Comparison of ENCODE assay signal across 21 cellular contexts in the genomic region with DNA sequence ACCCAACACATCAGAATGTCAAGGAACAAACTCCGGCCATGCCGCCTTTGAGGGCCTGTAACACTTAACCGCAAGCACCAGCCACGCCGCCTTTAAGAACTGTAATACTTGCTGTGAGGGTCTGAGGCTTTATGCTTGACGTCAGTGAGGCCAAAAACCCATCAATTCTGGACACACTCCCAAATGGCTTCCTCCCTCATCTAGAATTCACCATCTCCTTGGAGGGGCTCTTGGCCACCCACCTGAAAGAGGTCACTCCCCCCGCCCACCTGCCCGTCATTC. TPM values are rescaled to one million over a fixed set of nuclear protein-coding genes. Genes with fewer than 3 reads are reported as not detected.
DNase-seq lines count a peak whose midpoint lies in the region; ATAC-seq, FAIRE-seq and TF ChIP-seq lines count a peak whose summit lies in the region.
"Had no signal": no experiment of that assay in that cellular context is flagged by ENCODE, and none has a peak within 500 bp of the region (broad histone marks: within the 10 kb centered on the region; RNA-seq: fewer than 3 reads in every experiment).

No MANE protein-coding gene starts in this region.

- no peak for FAIRE-seq in kidney (lab: Jason Lieb, UNC)
- FAIRE-seq: A204.1, GM12891, GM18507, H1 had no signal

- H2BK20ac ChIP-seq in IMR-90 (ENCODE audit: low read depth, low read length), result no peak overlapping the region

- TF ChIP-seq RAD21 in IMR-90 (IDR thresholded peaks at IDR 0.05; ENCODE audit: low read length), result no peak

- H3K9me3 ChIP-seq in IMR-90 (ENCODE audit: control insufficient read depth, insufficient read depth, low read length) (no peaks in the 10 kb centered on the region), kidney (ENCODE audit: control insufficient read depth in 1 of 2, low read length in 2 of 2) (no peaks in the 10 kb centered on the region), suprapubic skin (no peaks in the 10 kb centered on the region)

- peak overlapping the region; percentile 20; the same call in 1 of the 2 replicates for H2AK5ac ChIP-seq in IMR-90 (ENCODE audit: low read depth, low read length)

- no peak overlapping the region for H2BK120ac ChIP-seq in IMR-90 (ENCODE audit: low read depth, low read length)

- dilution Hi-C loops in IMR-90 (cut with HindIII; ENCODE audit: low sequenced_read_pairs, unreplicated experiment), result no loop called here

- TF ChIP-seq CTCF in C4-2B (conservative IDR thresholded peaks at IDR 0.05), result no peak
- TF ChIP-seq CTCF in IMR-90 (conservative IDR thresholded peaks at IDR 0.05; ENCODE audit: low read depth, low read length), result no peak
- TF ChIP-seq CTCF in kidney (IDR thresholded peaks at IDR 0.05; ENCODE audit: borderline replicate concordance, extremely low read depth, insufficient read depth), result no peak
- no peak for TF ChIP-seq CTCF in suprapubic skin (IDR thresholded peaks at IDR 0.05)

- H4K20me1 ChIP-seq in IMR-90 (ENCODE audit: insufficient read depth, low read length), result no peaks in the 10 kb centered on the region
- H4K20me1 ChIP-seq: BLaER1 had no signal

- in situ Hi-C loops in IMR-90 (cut with MboI; ENCODE audit: low sequenced_read_pairs), result no loop called here

- H3K27ac ChIP-seq in C4-2B, result peak overlapping the region; percentile 76
- H3K27ac ChIP-seq in IMR-90 (ENCODE audit: insufficient read depth, low read length), result no peak overlapping the region
- no peak overlapping the region for H3K27ac ChIP-seq in kidney (ENCODE audit: low read depth in 2 of 2, low read length in 2 of 2)
- H3K27ac ChIP-seq in suprapubic skin, result no peak overlapping the region
- H3K27ac ChIP-seq: 22Rv1, BLaER1 had no signal

- H2BK5ac ChIP-seq in IMR-90 (ENCODE audit: low read depth, low read length, poor library complexity, severe bottlenecking), result no peak overlapping the region

- no peak overlapping the region for H3K14ac ChIP-seq in IMR-90 (replicated peaks; ENCODE audit: low read depth, low read length)

- H3K56ac ChIP-seq in IMR-90 (ENCODE audit: extremely low read depth, insufficient read depth, low read length), result no peak overlapping the region

- TF ChIP-seq POLR2A in IMR-90 (IDR thresholded peaks at IDR 0.05; ENCODE audit: low read depth, low read length), result no peak
- no peak for TF ChIP-seq POLR2A in suprapubic skin (IDR thresholded peaks at IDR 0.05)

- peaks cover 11% of the 10 kb centered on the region for H3K4me1 ChIP-seq in IMR-90 (ENCODE audit: control insufficient read depth, insufficient read depth, low read length)
- H3K4me1 ChIP-seq in kidney (ENCODE audit: control insufficient read depth in 1 of 2, insufficient read depth in 1 of 2, low read depth in 1 of 2, low read length in 2 of 2), result no peaks in the 10 kb centered on the region
- peaks cover 20% of the 10 kb centered on the region for H3K4me1 ChIP-seq in suprapubic skin

- no peak overlapping the region for H3K9ac ChIP-seq in IMR-90 (ENCODE audit: low read depth, low read length)
- no peak overlapping the region for H3K9ac ChIP-seq in kidney (ENCODE audit: low read length in 2 of 2)
- H3K9ac ChIP-seq: BLaER1 had no signal

- H4K5ac ChIP-seq in IMR-90 (ENCODE audit: low read depth, low read length), result no peak overlapping the region

- H3K36me3 ChIP-seq in IMR-90 (ENCODE audit: control insufficient read depth, insufficient read depth, low read length) (no peaks in the 10 kb centered on the region), kidney (ENCODE audit: control insufficient read depth in 1 of 2, insufficient read depth in 2 of 2, low read length in 2 of 2) (no peaks in the 10 kb centered on the region), suprapubic skin (no peaks in the 10 kb centered on the region)
- H3K36me3 ChIP-seq: BLaER1 had no signal

- no peak overlapping the region for H3K18ac ChIP-seq in IMR-90 (ENCODE audit: low read depth, low read length)

- no peak overlapping the region for H3K4ac ChIP-seq in IMR-90 (ENCODE audit: low read depth, low read length)

- WGBS in IMR-90 (ENCODE audit: extremely low coverage in 2 of 2, insufficient read length in 1 of 2), 2 experiments, result 93% methylated on average over 3 of the region's 8 CpGs; no CpG with 5 or more reads in 1 of the 2 experiments
- 95% methylated on average over 8 of the region's 8 CpGs for WGBS in suprapubic skin

- H3K23ac ChIP-seq in IMR-90 (ENCODE audit: low read depth, low read length), result no peak overlapping the region

- H3K4me3 ChIP-seq in IMR-90 (ENCODE audit: insufficient read depth, low read depth, low read length) (no peak overlapping the region), kidney (ENCODE audit: low read length in 2 of 2) (no peak overlapping the region), suprapubic skin (no peak overlapping the region)
- H3K4me3 ChIP-seq: BLaER1 had no signal

- no peak for TF ChIP-seq EP300 in suprapubic skin (IDR thresholded peaks at IDR 0.05)

- BruUV-seq in IMR-90 (replicated peaks; lab: Mats Ljungman, UMichigan), result no TSS peak

- no peak overlapping the region for H2AFZ ChIP-seq in IMR-90 (replicated peaks; ENCODE audit: low read length, poor library complexity)

- no peaks in the 10 kb centered on the region for H3K79me1 ChIP-seq in IMR-90 (ENCODE audit: low read depth in 1 of 2, low read length in 2 of 2)

- H3K4me2 ChIP-seq in IMR-90 (ENCODE audit: low read depth, low read length), result no peak overlapping the region
- H3K4me2 ChIP-seq: BLaER1 had no signal

- no peak overlapping the region for H2BK15ac ChIP-seq in IMR-90 (ENCODE audit: low read depth, low read length)

- H3K9me1 ChIP-seq in IMR-90 (ENCODE audit: insufficient read depth, low read length), result peaks cover 6% of the 10 kb centered on the region

- H4K91ac ChIP-seq in IMR-90 (ENCODE audit: insufficient read depth, low read depth, low read length), result no peak overlapping the region

- H3K27me3 ChIP-seq in IMR-90 (ENCODE audit: control insufficient read depth, insufficient read depth, low read length) (no peaks in the 10 kb centered on the region), suprapubic skin (no peaks in the 10 kb centered on the region)
- H3K27me3 ChIP-seq: BLaER1 had no signal

- no peak overlapping the region for H2AK9ac ChIP-seq in IMR-90 (replicated peaks; ENCODE audit: low read depth, low read length, poor library complexity)

- DNase-seq in IMR-90, result no peak
- peak; percentile 4 for DNase-seq in kidney
- peak; percentile 35 to 57 for DNase-seq in suprapubic skin (ENCODE audit: low spot score in 2 of 2)
- no peak for DNase-seq in SHP77 treated with DMSO at 0.1 percent for 48 hours (lab: John Stamatoyannopoulos, UW)
- DNase-seq in NCI-H1092 (lab: John Stamatoyannopoulos, UW), result no peak
- DNase-seq: Calu3; CD4-positive, alpha-beta memory T cell; COR-L47; DMS53; DMS79 treated with DMSO at 0.1 percent for 48 hours; GF-D8; H7; HCEC 1CT had no signal

- H4K8ac ChIP-seq in IMR-90 (ENCODE audit: low read depth in 2 of 2, low read length in 2 of 2), result no peak overlapping the region

- POLR2A ChIA-PET in IMR-90 (lab: Charles Lee; ENCODE audit: unreplicated experiment), result no interaction called here

- intact Hi-C loops in IMR-90 (cut with micrococcal nuclease) (no loop called here), kidney (cut with DNase I) (no loop called here)

- ATAC-seq in IMR-90 (ENCODE audit: low read depth) (no peak), GM19324 (IDR thresholded peaks at IDR 0.05; ENCODE audit: low FRiP score, unreplicated experiment) (no peak)

- CTCF ChIA-PET in IMR-90 (lab: Yijun Ruan, JAX), result no interaction called here

TF ChIP-seq in IMR-90, 13 proteins besides CTCF, POLR2A, EP300 and RAD21:
- TF ChIP-seq SMC3 (IDR thresholded peaks at IDR 0.05; ENCODE audit: low read depth, low read length) (no peak), CHD1 (IDR thresholded peaks at IDR 0.05; ENCODE audit: low read depth, low read length) (no peak), MXI1 (IDR thresholded peaks at IDR 0.05; ENCODE audit: borderline replicate concordance, low read depth, low read length) (no peak), RFX5 (IDR thresholded peaks at IDR 0.05; ENCODE audit: low read depth, low read length) (no peak), CEBPB (IDR thresholded peaks at IDR 0.05; ENCODE audit: low read depth, low read length) (no peak), MAFK (IDR thresholded peaks at IDR 0.05; ENCODE audit: low read depth, low read length) (no peak), RCOR1 (IDR thresholded peaks at IDR 0.05; ENCODE audit: insufficient replicate concordance, low read length) (no peak), BHLHE40 (IDR thresholded peaks at IDR 0.05; ENCODE audit: low read depth, low read length) (no peak), FOS (IDR thresholded peaks at IDR 0.05; ENCODE audit: low read depth, low read length) (no peak), MAZ (IDR thresholded peaks at IDR 0.05; ENCODE audit: borderline replicate concordance, low read depth, low read length) (no peak), NFE2L2 (IDR thresholded peaks at IDR 0.05; ENCODE audit: low read depth, low read length) (no peak)
- TF ChIP-seq, protein P1, sequence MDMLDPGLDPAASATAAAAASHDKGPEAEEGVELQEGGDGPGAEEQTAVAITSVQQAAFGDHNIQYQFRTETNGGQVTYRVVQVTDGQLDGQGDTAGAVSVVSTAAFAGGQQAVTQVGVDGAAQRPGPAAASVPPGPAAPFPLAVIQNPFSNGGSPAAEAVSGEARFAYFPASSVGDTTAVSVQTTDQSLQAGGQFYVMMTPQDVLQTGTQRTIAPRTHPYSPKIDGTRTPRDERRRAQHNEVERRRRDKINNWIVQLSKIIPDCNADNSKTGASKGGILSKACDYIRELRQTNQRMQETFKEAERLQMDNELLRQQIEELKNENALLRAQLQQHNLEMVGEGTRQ (IDR thresholded peaks at IDR 0.05; ENCODE audit: low read depth, low read length), result no peak
- TF ChIP-seq, protein P2, sequence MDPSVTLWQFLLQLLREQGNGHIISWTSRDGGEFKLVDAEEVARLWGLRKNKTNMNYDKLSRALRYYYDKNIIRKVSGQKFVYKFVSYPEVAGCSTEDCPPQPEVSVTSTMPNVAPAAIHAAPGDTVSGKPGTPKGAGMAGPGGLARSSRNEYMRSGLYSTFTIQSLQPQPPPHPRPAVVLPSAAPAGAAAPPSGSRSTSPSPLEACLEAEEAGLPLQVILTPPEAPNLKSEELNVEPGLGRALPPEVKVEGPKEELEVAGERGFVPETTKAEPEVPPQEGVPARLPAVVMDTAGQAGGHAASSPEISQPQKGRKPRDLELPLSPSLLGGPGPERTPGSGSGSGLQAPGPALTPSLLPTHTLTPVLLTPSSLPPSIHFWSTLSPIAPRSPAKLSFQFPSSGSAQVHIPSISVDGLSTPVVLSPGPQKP (IDR thresholded peaks at IDR 0.05; ENCODE audit: borderline replicate concordance, low read depth, low read length), result no peak

RNA-seq across cellular contexts. Expression of a gene that starts 10.4 kb away (rescaled TPM):
- total RNA-seq in IMR-90 (2012; rRNA removed), result 66.4 and 72.2 TPM in 2 replicates
- polyA plus RNA-seq in IMR-90 (2012; rRNA removed), result 56.7 and 63.3 TPM in 2 replicates
- 42.0 and 49.1 TPM in 2 replicates for polyA plus RNA-seq in IMR-90 (2012; cell fraction: cytosol; rRNA removed)
- polyA plus RNA-seq in IMR-90 (2012; cell fraction: nucleus; rRNA removed; ENCODE audit: low replicate concordance), result 40.5 and 49.4 TPM in 2 replicates
- total RNA-seq in kidney, result 28.9 TPM
- polyA plus RNA-seq in kidney (ENCODE audit: insufficient read depth, low read depth, low replicate concordance), result 35.0 TPM
- 100 to 1,000 TPM in 1 of 4 donors, 10 to 100 TPM in 3; 63.1 to 108 (median 68.5) TPM for total RNA-seq in suprapubic skin
- polyA plus RNA-seq: CD4-positive, alpha-beta memory T cell had no signal

Comparison
In these comparisons a context has a peak if more than half of its experiments do, and no peak if none do; other contexts are left out.
1. DNase-seq: peak in kidney (single experiment) and suprapubic skin (2 of 2); none in IMR-90 (single experiment), SHP77 treated with DMSO at 0.1 percent for 48 hours (single experiment) and NCI-H1092 (single experiment).